Comparison of ENCODE assay signal across 1 cellular context in genomic region chr3:3179407-3180094, GRCh38.
TF ChIP-seq lines count a peak whose summit lies in the region.

Gene CRBN (minus strand): TSS chr3:3179691. CDS start chr3:3179687, 4 bp downstream.

TF ChIP-seq in K562, 482 proteins besides CTCF, POLR2A, EP300 and RAD21 (continued from another document):
- TF ChIP-seq ARID4B (CRISPR knock-in tag; IDR thresholded peaks at IDR 0.05) (peak; percentile 73; the same call in 1 of the 2 replicates), POU5F1 (IDR thresholded peaks at IDR 0.05; ENCODE audit: borderline replicate concordance, low read depth, low read length, partially characterized antibody) (peak; percentile 67), ZNF431 (CRISPR knock-in tag; IDR thresholded peaks at IDR 0.05) (0 out of 2 replicates have a peak, but pooled peaks have one; percentile 48), PHF20 (IDR thresholded peaks at IDR 0.05; ENCODE audit: partially characterized antibody) (peak; percentile 97), ZBTB7A (IDR thresholded peaks at IDR 0.05; ENCODE audit: borderline replicate concordance, control insufficient read depth, low read depth, low read length) (peak; percentile 75), DIDO1 (tag; IDR thresholded peaks at IDR 0.05; ENCODE audit: low read depth) (peak; percentile 78), RBFOX2 (IDR thresholded peaks at IDR 0.05; ENCODE audit: low read depth, low read length) (peak; percentile 98), FOSL1 (tag; conservative IDR thresholded peaks at IDR 0.05) (peak; percentile 39; the same call in 1 of the 2 replicates), LCOR (CRISPR knock-in tag; IDR thresholded peaks at IDR 0.05) (0 out of 2 replicates have a peak, but pooled peaks have one; percentile 75), BDP1 (IDR thresholded peaks at IDR 0.05; ENCODE audit: insufficient read depth, insufficient read length) (no peak), PPARD (CRISPR knock-in tag; IDR thresholded peaks at IDR 0.05) (no peak), SOX6 (IDR thresholded peaks at IDR 0.05) (peak; percentile 46), POLR2G (IDR thresholded peaks at IDR 0.05; ENCODE audit: low read depth, low read length) (peak; percentile 97), ARID3B (CRISPR knock-in tag; IDR thresholded peaks at IDR 0.05; ENCODE audit: borderline replicate concordance) (0 out of 2 replicates have a peak, but pooled peaks have one; percentile 30), NR2F6 (CRISPR knock-in tag; IDR thresholded peaks at IDR 0.05) (no peak), SIX5 (IDR thresholded peaks at IDR 0.05; ENCODE audit: borderline replicate concordance in 1 of 2, insufficient read depth in 1 of 2, low read depth in 1 of 2, low read length in 2 of 2) (no peak), PHB (CRISPR knock-in tag; IDR thresholded peaks at IDR 0.05) (no peak), HNRNPH1 (optimal IDR thresholded peaks at IDR 0.05; ENCODE audit: low read depth, low read length) (no peak), PHF21A (IDR thresholded peaks at IDR 0.05; ENCODE audit: borderline replicate concordance, low read depth) (peak; percentile 79; the same call in 1 of the 2 replicates), YY1 (IDR thresholded peaks at IDR 0.05; ENCODE audit: borderline replicate concordance in 1 of 3, control insufficient read depth in 1 of 3, extremely low read depth in 1 of 3, insufficient read depth in 3 of 3, insufficient read length in 1 of 3, insufficient replicate concordance in 2 of 3, low read depth in 1 of 3, low read length in 2 of 3) (peak; percentile 75 to 97 (median 93)), KDM5B (IDR thresholded peaks at IDR 0.05; ENCODE audit: insufficient replicate concordance, low read depth, low read length) (peak; percentile 92), ETS1 (conservative IDR thresholded peaks at IDR 0.05; ENCODE audit: control insufficient read depth, low read depth, low read length) (peak; percentile 28), CTBP1 (IDR thresholded peaks at IDR 0.05; ENCODE audit: borderline replicate concordance) (peak; percentile 93), ZFP36 (IDR thresholded peaks at IDR 0.05; ENCODE audit: low read depth, low read length, partially characterized antibody) (peak; percentile 7), CBFA2T2 (conservative IDR thresholded peaks at IDR 0.05) (0 out of 2 replicates have a peak, but pooled peaks have one; percentile 8)
